In genomic region chr22:30555282-30556210, GRCh38 we compare ENCODE assay signal across 25 cellular contexts. TPM values are rescaled to one million over a fixed set of nuclear protein-coding genes. Genes with fewer than 3 reads are reported as not detected.
"Had no signal": no experiment of that assay in that cellular context is flagged by ENCODE, and none has a peak within 500 bp of the region (broad histone marks: within the 10 kb centered on the region; RNA-seq: fewer than 3 reads in every experiment).

No MANE protein-coding gene starts in this region.

- H3K27me3 ChIP-seq: ascending aorta, breast epithelium, gastroesophageal sphincter, heart right ventricle, neural progenitor cell, right atrium auricular region, stomach had no signal

- DNase-seq: activated CD4-positive, alpha-beta T cell treated with anti-CD3 and anti-CD28 coated beads, Interleukin-2, amount 50 U/mL, for 1 hour; activated CD4-positive, CD25-positive, alpha-beta regulatory T cell treated with anti-CD3 and anti-CD28 coated beads, Interleukin-2, amount 50 U/mL, for 72 hours; activated CD8-positive, alpha-beta memory T cell treated with anti-CD3 and anti-CD28 coated beads, Interleukin-2, amount 50 U/mL, for 4 hours; activated effector memory CD4-positive, alpha-beta T cell treated with anti-CD3 and anti-CD28 coated beads, Interleukin-2, amount 50 U/mL, for 16 hours; activated naive CD4-positive, alpha-beta T cell treated with anti-CD3 and anti-CD28 coated beads, Interleukin-2, amount 50 U/mL, for 16 hours; activated T-cell treated with anti-CD3 and anti-CD28 coated beads, Interleukin-2, amount 50 U/mL, for 4 hours; cerebellar nuclear complex; effector CD4-positive, alpha-beta T cell; heart right ventricle; mucosa of descending colon; naive B cell; small intestine; stimulated activated CD4-positive, alpha-beta T cell treated with anti-CD3 and anti-CD28 coated beads, Interleukin-4, amount 100 ng/mL, for 1 hour; stomach; trophoblast cell had no signal

- H3K4me1 ChIP-seq: ascending aorta, breast epithelium, gastroesophageal sphincter, heart right ventricle, neural progenitor cell, prostate gland, right atrium auricular region, stomach had no signal

- H3K9me3 Mint-ChIP-seq: activated T-cell treated with anti-CD3 and anti-CD28 coated beads, Interleukin-2, amount 50 U/mL, for 4 hours; memory B cell; naive B cell; neural progenitor cell had no signal

- H3K9ac ChIP-seq: neural progenitor cell had no signal

- H3K4me1 Mint-ChIP-seq: memory B cell, naive B cell had no signal

- ATAC-seq: activated T-cell treated with anti-CD3 and anti-CD28 coated beads, Interleukin-2, amount 50 U/mL, for 4 hours; gastroesophageal sphincter; heart right ventricle; mucosa of descending colon had no signal

- H3K9me3 ChIP-seq: ascending aorta, breast epithelium, gastroesophageal sphincter, heart right ventricle, mucosa of descending colon, prostate gland, right atrium auricular region, stomach had no signal

- H3K27me3 Mint-ChIP-seq: memory B cell, naive B cell had no signal

- H3K36me3 Mint-ChIP-seq: memory B cell, naive B cell, neural progenitor cell had no signal

- H3K4me3 ChIP-seq: ascending aorta, breast epithelium, gastroesophageal sphincter, heart right ventricle, mucosa of descending colon, neural progenitor cell, prostate gland, right atrium auricular region, stomach had no signal

- H3K27ac Mint-ChIP-seq: memory B cell, naive B cell, neural progenitor cell had no signal

- H3K36me3 ChIP-seq: breast epithelium, heart right ventricle, neural progenitor cell, prostate gland, right atrium auricular region had no signal

- H3K4me3 Mint-ChIP-seq: activated T-cell treated with anti-CD3 and anti-CD28 coated beads, Interleukin-2, amount 50 U/mL, for 4 hours; memory B cell; naive B cell; neural progenitor cell had no signal

- H3K27ac ChIP-seq: ascending aorta, breast epithelium, gastroesophageal sphincter, heart right ventricle, neural progenitor cell, prostate gland, right atrium auricular region, stomach had no signal

RNA-seq across cellular contexts. Expression of gene SEC14L6, which starts 9.0 kb away (rescaled TPM):
- total RNA-seq: activated T-cell treated with anti-CD3 and anti-CD28 coated beads, Interleukin-2, amount 50 U/mL, for 4 hours; ascending aorta; esophagus mucosa; T-helper 1 cell treated with Interleukin-12 subunit alpha and Interleukin-12 subunit beta and Interleukin-4 antibody, amounts not matched to agents 30 ng/mL and 1 ng/mL, for 36 hours had no signal
- polyA plus RNA-seq: heart right ventricle had no signal

RNA-seq across cellular contexts. Expression of gene GAL3ST1, which starts 18.9 kb away (rescaled TPM):
- total RNA-seq: ascending aorta; esophagus mucosa; T-helper 1 cell treated with Interleukin-12 subunit alpha and Interleukin-12 subunit beta and Interleukin-4 antibody, amounts not matched to agents 30 ng/mL and 1 ng/mL, for 36 hours had no signal

RNA-seq across cellular contexts. Expression of gene SEC14L4, which starts 50.1 kb away (rescaled TPM):
- total RNA-seq: ascending aorta; esophagus mucosa; gastroesophageal sphincter; mucosa of descending colon; osteocyte; right atrium auricular region; T-helper 1 cell treated with Interleukin-12 subunit alpha and Interleukin-12 subunit beta and Interleukin-4 antibody, amounts not matched to agents 30 ng/mL and 1 ng/mL, for 36 hours had no signal
- polyA plus RNA-seq: heart right ventricle had no signal
